11 cellular contexts compared by ENCODE assay signal in genomic region chr16:2963074-2963610, GRCh38. TPM values are rescaled to one million over a fixed set of nuclear protein-coding genes. Genes with fewer than 3 reads are reported as not detected.
DNase-seq lines count a peak whose midpoint lies in the region; ATAC-seq, FAIRE-seq and TF ChIP-seq lines count a peak whose summit lies in the region.
"Had no signal": no experiment of that assay in that cellular context is flagged by ENCODE, and none has a peak within 500 bp of the region (broad histone marks: within the 10 kb centered on the region; RNA-seq: fewer than 3 reads in every experiment).

No MANE protein-coding gene starts in this region.

- no peak overlapping the region for H3K23ac ChIP-seq in H1 (ENCODE audit: insufficient read length)

- no peak for TF ChIP-seq RAD21 in H1 (IDR thresholded peaks at IDR 0.05 in 1 of 2, conservative IDR thresholded peaks at IDR 0.05 in 1 of 2; ENCODE audit: low read depth in 2 of 2, low read length in 2 of 2)

- CTCF ChIA-PET in activated CD4-positive, alpha-beta T cell treated with anti-CD3 and anti-CD28 coated beads, Interleukin-2, amount 10 ng/mL, durations not matched to agents 7 days and 5 days (lab: Charles Lee), result interaction anchor here (1.4 to 1.7 kb wide), 4 partner anchors 10 to 95 kb away, joined by 3 to 7 read pairs (median 4); no protein-coding TSS in a partner anchor
- CTCF ChIA-PET in H1 (lab: Charles Lee; ENCODE audit: partially characterized antibody), result interaction anchor here (1.1 to 5.6 kb wide), 13 partner anchors 10 to 121 kb away, joined by 3 to 41 read pairs (median 5); partner anchors contain the start of gene PKMYT1

- H3K27ac Mint-ChIP-seq in activated CD4-positive, alpha-beta T cell treated with anti-CD3 and anti-CD28 coated beads, Interleukin-2, amount 10 ng/mL, durations not matched to agents 24 days and 14 days, result no peak overlapping the region
- no peak overlapping the region for H3K27ac Mint-ChIP-seq in activated CD4-positive, alpha-beta T cell treated with anti-CD3 and anti-CD28 coated beads, Interleukin-2, amount 10 ng/mL, durations not matched to agents 7 days and 5 days

- no peaks in the 10 kb centered on the region for H3K9me3 Mint-ChIP-seq in activated CD4-positive, alpha-beta T cell treated with anti-CD3 and anti-CD28 coated beads, Interleukin-2, amount 10 ng/mL, durations not matched to agents 24 days and 14 days
- H3K9me3 Mint-ChIP-seq in activated CD4-positive, alpha-beta T cell treated with anti-CD3 and anti-CD28 coated beads, Interleukin-2, amount 10 ng/mL, durations not matched to agents 7 days and 5 days, result no peaks in the 10 kb centered on the region

- peak overlapping the region; percentile 95 for H4K91ac ChIP-seq in H1 (replicated peaks; ENCODE audit: insufficient read length, low read length)

- H4K5ac ChIP-seq in H1 (ENCODE audit: insufficient read length, low read depth, low read length), result peak overlapping the region; percentile 85

- no peak overlapping the region for H2BK120ac ChIP-seq in H1 (replicated peaks; ENCODE audit: low read depth, low read length)

- H3K18ac ChIP-seq in H1 (ENCODE audit: extremely low read depth, low read length), result peak overlapping the region; percentile 99

- H3K4me2 ChIP-seq in H1 (ENCODE audit: insufficient read depth in 1 of 2, low read depth in 2 of 2, low read length in 2 of 2) (peak overlapping the region; percentile 64 to 86), skeletal muscle satellite cell (ENCODE audit: low read length) (peak overlapping the region; percentile 80)

- H2BK20ac ChIP-seq in H1 (ENCODE audit: low read length), result peak overlapping the region; percentile 72; the same call in 1 of the 2 replicates

- peak overlapping the region; percentile 25 for H3K56ac ChIP-seq in H1 (replicated peaks; ENCODE audit: insufficient read length, low read depth, low read length)

- POLR2A ChIA-PET in activated CD4-positive, alpha-beta T cell treated with anti-CD3 and anti-CD28 coated beads, Interleukin-2, amount 10 ng/mL, durations not matched to agents 7 days and 5 days (lab: Charles Lee), result no interaction called here
- POLR2A ChIA-PET in H1 (lab: Charles Lee; ENCODE audit: partially characterized antibody), result interaction anchor here (1.0 to 25.4 kb wide), 12 partner anchors 8 to 190 kb away, joined by 3 to 455 read pairs (median 4); partner anchors contain the start of genes CLDN6, HCFC1R1, PKMYT1 and THOC6

- H3K14ac ChIP-seq in H1 (ENCODE audit: insufficient read length), result no peak overlapping the region

- H2BK15ac ChIP-seq in H1 (ENCODE audit: low read length), result peak overlapping the region; percentile 72; the same call in 1 of the 2 replicates

- peak overlapping the region; percentile 84; the same call in 1 of the 2 replicates for H2BK12ac ChIP-seq in H1 (ENCODE audit: low read depth, low read length)

- H3K4me3 Mint-ChIP-seq in activated CD4-positive, alpha-beta T cell treated with anti-CD3 and anti-CD28 coated beads, Interleukin-2, amount 10 ng/mL, durations not matched to agents 24 days and 14 days, result peak overlapping the region; percentile 83
- H3K4me3 Mint-ChIP-seq in activated CD4-positive, alpha-beta T cell treated with anti-CD3 and anti-CD28 coated beads, Interleukin-2, amount 10 ng/mL, durations not matched to agents 7 days and 5 days, result no peak overlapping the region

- peak overlapping the region; percentile 80 for H3K4ac ChIP-seq in H1 (replicated peaks; ENCODE audit: insufficient read length, low read depth, low read length)

- no peak for TF ChIP-seq POLR2A in NB4 (IDR thresholded peaks at IDR 0.05; ENCODE audit: extremely low read depth, insufficient read length)
- no peak for TF ChIP-seq POLR2A in H1 (IDR thresholded peaks at IDR 0.05; ENCODE audit: control extremely low read depth in 1 of 2, low read depth in 2 of 2, low read length in 2 of 2)

- H4K8ac ChIP-seq in H1 (ENCODE audit: extremely low read depth, insufficient read depth, low read length), result 0 out of 2 replicates have a peak overlapping the region, but pooled peaks have one; percentile 80

- 0% methylated on average over 2 of the region's 32 CpGs; no CpG with 5 or more reads in 1 of the 2 experiments for WGBS in H1 (ENCODE audit: extremely low coverage in 1 of 2, insufficient coverage in 1 of 2, insufficient read length in 1 of 2, insufficient replicate concordance in 2 of 2, low coverage in 1 of 2, low lambda C conversion rate in 2 of 2, missing lambda C conversion rate in 1 of 2), 2 experiments

- FAIRE-seq in H1 (lab: Jason Lieb, UNC), result no peak

- H3K9me3 ChIP-seq in H1 (ENCODE audit: insufficient read depth in 2 of 2, low read depth in 1 of 2, low read length in 1 of 2) (no peaks in the 10 kb centered on the region), skeletal muscle satellite cell (replicated peaks; ENCODE audit: low read length) (no peaks in the 10 kb centered on the region)
- H3K9me3 ChIP-seq: body of pancreas had no signal

- H3K36me3 ChIP-seq in H1 (ENCODE audit: control insufficient read depth in 2 of 4, insufficient read depth in 4 of 4, low read length in 3 of 4), result no peaks in the 10 kb centered on the region
- H3K36me3 ChIP-seq in skeletal muscle satellite cell (ENCODE audit: insufficient read depth, low read length), result no peaks in the 10 kb centered on the region

- H3K27ac ChIP-seq in H1 (ENCODE audit: low read depth, low read length), result no peak overlapping the region
- H3K27ac ChIP-seq: body of pancreas had no signal

- peaks cover 10% of the 10 kb centered on the region for H3K4me1 Mint-ChIP-seq in activated CD4-positive, alpha-beta T cell treated with anti-CD3 and anti-CD28 coated beads, Interleukin-2, amount 10 ng/mL, durations not matched to agents 24 days and 14 days
- H3K4me1 Mint-ChIP-seq in activated CD4-positive, alpha-beta T cell treated with anti-CD3 and anti-CD28 coated beads, Interleukin-2, amount 10 ng/mL, durations not matched to agents 7 days and 5 days, result peaks cover 23% of the 10 kb centered on the region

- H3K27me3 Mint-ChIP-seq in activated CD4-positive, alpha-beta T cell treated with anti-CD3 and anti-CD28 coated beads, Interleukin-2, amount 10 ng/mL, durations not matched to agents 24 days and 14 days, result peaks cover 30% of the 10 kb centered on the region
- peaks cover 23% of the 10 kb centered on the region for H3K27me3 Mint-ChIP-seq in activated CD4-positive, alpha-beta T cell treated with anti-CD3 and anti-CD28 coated beads, Interleukin-2, amount 10 ng/mL, durations not matched to agents 7 days and 5 days

- H3K9ac ChIP-seq in H1 (replicated peaks in 1 of 4; ENCODE audit: extremely low read depth in 1 of 4, low read depth in 3 of 4, low read length in 3 of 4), result no peak overlapping the region
- no peak overlapping the region for H3K9ac ChIP-seq in skeletal muscle satellite cell (ENCODE audit: low read depth, low read length)

- peak; percentile 70 for DNase-seq in activated CD4-positive, alpha-beta T cell treated with anti-CD3 and anti-CD28 coated beads, Interleukin-2, amount 10 ng/mL, durations not matched to agents 24 days and 14 days
- no peak for DNase-seq in activated CD4-positive, alpha-beta T cell treated with anti-CD3 and anti-CD28 coated beads, Interleukin-2, amount 10 ng/mL, durations not matched to agents 7 days and 5 days
- DNase-seq in NB4 (ENCODE audit: low read depth) (peak; percentile 46), H1 (ENCODE audit: low read depth in 1 of 2, low spot score in 2 of 2) (no peak), COR-L47 (lab: John Stamatoyannopoulos, UW) (no peak), D341Med (ENCODE audit: low spot score) (no peak)

- no peak for TF ChIP-seq EP300 in H1 (IDR thresholded peaks at IDR 0.05; ENCODE audit: borderline replicate concordance in 1 of 2, low read depth in 2 of 2, low read length in 2 of 2)

- peaks cover 0 to 20% (median 12%) of the 10 kb centered on the region in 4 experiments; a peak in 5 of 7 replicates for H3K4me1 ChIP-seq in H1 (replicated peaks in 1 of 4; ENCODE audit: control insufficient read depth in 3 of 4, insufficient read depth in 4 of 4, low read length in 3 of 4)
- H3K4me1 ChIP-seq in skeletal muscle satellite cell (ENCODE audit: control insufficient read depth, insufficient read depth, low read length), result peaks cover 15% of the 10 kb centered on the region

- peaks cover 5 to 8% of the 10 kb centered on the region in 2 experiments for H4K20me1 ChIP-seq in H1 (replicated peaks in 1 of 2; ENCODE audit: control insufficient read depth in 1 of 2, insufficient read depth in 2 of 2, low read length in 2 of 2)

- H3K27me3 ChIP-seq in H1 (replicated peaks in 1 of 4; ENCODE audit: control insufficient read depth in 3 of 4, extremely low read depth in 1 of 4, insufficient read depth in 3 of 4, low read length in 3 of 4) (peaks cover 15 to 25% (median 20%) of the 10 kb centered on the region in 4 experiments; a peak in 6 of 7 replicates), skeletal muscle satellite cell (ENCODE audit: control insufficient read depth, insufficient read depth, low read length) (peaks cover 48% of the 10 kb centered on the region)

- peaks cover 1% of the 10 kb centered on the region for H3K36me3 Mint-ChIP-seq in activated CD4-positive, alpha-beta T cell treated with anti-CD3 and anti-CD28 coated beads, Interleukin-2, amount 10 ng/mL, durations not matched to agents 24 days and 14 days (ENCODE audit: low read depth)
- no peaks in the 10 kb centered on the region for H3K36me3 Mint-ChIP-seq in activated CD4-positive, alpha-beta T cell treated with anti-CD3 and anti-CD28 coated beads, Interleukin-2, amount 10 ng/mL, durations not matched to agents 7 days and 5 days (ENCODE audit: low read depth)

- H2AFZ ChIP-seq in H1 (ENCODE audit: low read length), result no peak overlapping the region

- no peak overlapping the region for H2AK5ac ChIP-seq in H1 (ENCODE audit: low read depth, low read length)

- H3K23me2 ChIP-seq in H1 (ENCODE audit: low read depth, low read length), result peaks cover 18% of the 10 kb centered on the region

- intact Hi-C loops in activated CD4-positive, alpha-beta T cell treated with anti-CD3 and anti-CD28 coated beads, Interleukin-2, amount 10 ng/mL, durations not matched to agents 24 days and 14 days (cut with micrococcal nuclease), result loop anchor here (5.0 kb wide), 2 partner anchors 51 to 81 kb away; partner anchors contain the start of genes FLYWCH1 and FLYWCH2

- H3K4me3 ChIP-seq in NB4 (ENCODE audit: low read depth, low read length), result no peak overlapping the region
- H3K4me3 ChIP-seq in H1 (ENCODE audit: extremely low read depth in 1 of 4, insufficient read depth in 2 of 4, low read depth in 3 of 4, low read length in 4 of 4), result peak overlapping the region; percentile 39 to 80 (median 59)
- H3K4me3 ChIP-seq in skeletal muscle satellite cell (ENCODE audit: low read length), result peak overlapping the region; percentile 58
- H3K4me3 ChIP-seq: body of pancreas had no signal

- TF ChIP-seq CTCF in NB4 (IDR thresholded peaks at IDR 0.05; ENCODE audit: low read depth, low read length) (no peak), H1 (IDR thresholded peaks at IDR 0.05; ENCODE audit: control extremely low read depth in 1 of 3, insufficient read depth in 1 of 3, low read depth in 1 of 3, low read length in 3 of 3) (no peak)

- no peak for ATAC-seq in GM18867 (IDR thresholded peaks at IDR 0.05; ENCODE audit: unreplicated experiment)
- ATAC-seq: body of pancreas had no signal

- H2BK5ac ChIP-seq in H1 (ENCODE audit: low read depth, low read length), result peak overlapping the region; percentile 91; the same call in 1 of the 2 replicates

- no peaks in the 10 kb centered on the region for H3K79me1 ChIP-seq in H1 (ENCODE audit: low read depth, low read length)

- no peaks in the 10 kb centered on the region for H3K79me2 ChIP-seq in H1 (ENCODE audit: control insufficient read depth in 1 of 2, insufficient read depth in 2 of 2, low read length in 2 of 2)

RNA-seq across cellular contexts. Expression of gene KREMEN2, which starts 0.9 kb away (rescaled TPM):
- total RNA-seq in activated CD4-positive, alpha-beta T cell treated with anti-CD3 and anti-CD28 coated beads, Interleukin-2, amount 10 ng/mL, durations not matched to agents 24 days and 14 days, result 0.17 and 0.28 TPM in 2 replicates
- under 1 TPM in 1 of 2 experiments, not detected in 1; 0.08 TPM for total RNA-seq in activated CD4-positive, alpha-beta T cell treated with anti-CD3 and anti-CD28 coated beads, Interleukin-2, amount 10 ng/mL, durations not matched to agents 7 days and 5 days
- 6.6 and 7.8 TPM in 2 replicates for total RNA-seq in H1 (2021; fragmentation: NEBNext Ultra II Directional; extraction: Animal tissue kit (Norgen Biotek cat#: 25700))
- polyA plus RNA-seq in H1 (2011; rRNA removed), result 7.0 and 10.4 TPM in 2 replicates
- 8.8 TPM for polyA plus RNA-seq in H1 (2011; cell fraction: cytosol; rRNA removed)
- polyA plus RNA-seq in H1 (2011; cell fraction: nucleus; rRNA removed), result 16.5 TPM
- polyA plus RNA-seq in H1 (2012, experiment 1 of 2), result 2.6 to 7.9 TPM (median 6.3 TPM) in 4 replicates
- 6.3 TPM for polyA plus RNA-seq in H1 (2012, experiment 2 of 2)
- polyA plus RNA-seq in H1 (2013, experiment 1 of 2), result 10.9 TPM
- 10.2 TPM for polyA plus RNA-seq in H1 (2013, experiment 2 of 2)
- polyA minus RNA-seq in H1 (2011; rRNA and poly(A)+ RNA removed), result 0.32 and 0.71 TPM in 2 replicates
- polyA minus RNA-seq in H1 (2011; cell fraction: cytosol; rRNA and poly(A)+ RNA removed), result 2.3 TPM
- polyA minus RNA-seq in H1 (2011; cell fraction: nucleus; rRNA and poly(A)+ RNA removed), result 3.9 TPM
- 1.3 TPM in 1 of 2 replicates, not detected in the other for total RNA-seq in skeletal muscle satellite cell (2012; rRNA removed)
- total RNA-seq: lung microvascular endothelial cell had no signal
- polyA plus RNA-seq: BJ had no signal

RNA-seq across cellular contexts. Expression of gene PAQR4, which starts 6.0 kb away (rescaled TPM):
- total RNA-seq in activated CD4-positive, alpha-beta T cell treated with anti-CD3 and anti-CD28 coated beads, Interleukin-2, amount 10 ng/mL, durations not matched to agents 24 days and 14 days, result 41.0 and 43.3 TPM in 2 replicates
- 10 to 100 TPM; 49.7 to 50.9 TPM for total RNA-seq in activated CD4-positive, alpha-beta T cell treated with anti-CD3 and anti-CD28 coated beads, Interleukin-2, amount 10 ng/mL, durations not matched to agents 7 days and 5 days
- total RNA-seq in H1 (2021; fragmentation: NEBNext Ultra II Directional; extraction: Animal tissue kit (Norgen Biotek cat#: 25700)), result 28.2 and 28.8 TPM in 2 replicates
- polyA plus RNA-seq in H1 (2011; rRNA removed), result 34.6 and 52.8 TPM in 2 replicates
- polyA plus RNA-seq in H1 (2011; cell fraction: cytosol; rRNA removed), result 28.3 TPM
- 78.3 TPM for polyA plus RNA-seq in H1 (2011; cell fraction: nucleus; rRNA removed)
- polyA plus RNA-seq in H1 (2012, experiment 1 of 2), result 20.3 to 25.4 TPM (median 23.6 TPM) in 4 replicates
- polyA plus RNA-seq in H1 (2012, experiment 2 of 2), result 28.0 TPM
- polyA plus RNA-seq in H1 (2013, experiment 1 of 2), result 32.2 TPM
- polyA plus RNA-seq in H1 (2013, experiment 2 of 2), result 33.2 TPM
- 17.1 and 17.9 TPM in 2 replicates for polyA minus RNA-seq in H1 (2011; rRNA and poly(A)+ RNA removed)
- 22.5 TPM for polyA minus RNA-seq in H1 (2011; cell fraction: cytosol; rRNA and poly(A)+ RNA removed)
- polyA minus RNA-seq in H1 (2011; cell fraction: nucleus; rRNA and poly(A)+ RNA removed), result 15.5 TPM
- 5.8 and 10.7 TPM in 2 replicates for total RNA-seq in skeletal muscle satellite cell (2012; rRNA removed)

RNA-seq across cellular contexts. Expression of gene PKMYT1, which starts 17.1 kb away (rescaled TPM):
- total RNA-seq in activated CD4-positive, alpha-beta T cell treated with anti-CD3 and anti-CD28 coated beads, Interleukin-2, amount 10 ng/mL, durations not matched to agents 24 days and 14 days, result 152 TPM in 2 replicates
- 100 to 1,000 TPM; 122 to 151 TPM for total RNA-seq in activated CD4-positive, alpha-beta T cell treated with anti-CD3 and anti-CD28 coated beads, Interleukin-2, amount 10 ng/mL, durations not matched to agents 7 days and 5 days
- 74.7 and 83.6 TPM in 2 replicates for total RNA-seq in H1 (2021; fragmentation: NEBNext Ultra II Directional; extraction: Animal tissue kit (Norgen Biotek cat#: 25700))
- polyA plus RNA-seq in H1 (2011; rRNA removed), result 85.2 and 180 TPM in 2 replicates
- polyA plus RNA-seq in H1 (2011; cell fraction: cytosol; rRNA removed), result 47.7 TPM
- 210 TPM for polyA plus RNA-seq in H1 (2011; cell fraction: nucleus; rRNA removed)
- 52.2 to 75.7 TPM (median 70.6 TPM) in 4 replicates for polyA plus RNA-seq in H1 (2012, experiment 1 of 2)
- 62.9 TPM for polyA plus RNA-seq in H1 (2012, experiment 2 of 2)
- polyA plus RNA-seq in H1 (2013, experiment 1 of 2), result 113 TPM
- polyA plus RNA-seq in H1 (2013, experiment 2 of 2), result 117 TPM
- 14.7 and 15.1 TPM in 2 replicates for polyA minus RNA-seq in H1 (2011; rRNA and poly(A)+ RNA removed)
- polyA minus RNA-seq in H1 (2011; cell fraction: cytosol; rRNA and poly(A)+ RNA removed), result 22.3 TPM
- polyA minus RNA-seq in H1 (2011; cell fraction: nucleus; rRNA and poly(A)+ RNA removed), result 61.8 TPM
- total RNA-seq in skeletal muscle satellite cell (2012; rRNA removed), result 17.0 and 19.9 TPM in 2 replicates

RNA-seq across cellular contexts. Expression of gene CLDN9, which starts 49.6 kb away (rescaled TPM):
- total RNA-seq in activated CD4-positive, alpha-beta T cell treated with anti-CD3 and anti-CD28 coated beads, Interleukin-2, amount 10 ng/mL, durations not matched to agents 24 days and 14 days, result not detected in 2 replicates
- not detected for total RNA-seq in activated CD4-positive, alpha-beta T cell treated with anti-CD3 and anti-CD28 coated beads, Interleukin-2, amount 10 ng/mL, durations not matched to agents 7 days and 5 days
- total RNA-seq in H1 (2021; fragmentation: NEBNext Ultra II Directional; extraction: Animal tissue kit (Norgen Biotek cat#: 25700)), result 0.60 and 0.77 TPM in 2 replicates
- polyA plus RNA-seq in H1 (2011; rRNA removed), result 0.89 and 2.2 TPM in 2 replicates
- 1.1 TPM for polyA plus RNA-seq in H1 (2011; cell fraction: cytosol; rRNA removed)
- 1.5 TPM for polyA plus RNA-seq in H1 (2011; cell fraction: nucleus; rRNA removed)
- polyA plus RNA-seq in H1 (2012, experiment 1 of 2), result 0.88 to 1.4 TPM (median 1.3 TPM) in 4 replicates
- 0.79 TPM for polyA plus RNA-seq in H1 (2012, experiment 2 of 2)
- polyA plus RNA-seq in H1 (2013, experiment 1 of 2), result 0.45 TPM
- 0.64 TPM for polyA plus RNA-seq in H1 (2013, experiment 2 of 2)
- polyA minus RNA-seq in H1 (2011; rRNA and poly(A)+ RNA removed), result 0.54 and 0.69 TPM in 2 replicates
- polyA minus RNA-seq in H1 (2011; cell fraction: cytosol; rRNA and poly(A)+ RNA removed), result 1.2 TPM
- polyA minus RNA-seq in H1 (2011; cell fraction: nucleus; rRNA and poly(A)+ RNA removed), result 2.4 TPM
- total RNA-seq in skeletal muscle satellite cell (2012; rRNA removed), result not detected in 2 replicates
- total RNA-seq: lung microvascular endothelial cell had no signal
- polyA plus RNA-seq: BJ had no signal

RNA-seq across cellular contexts. Expression of gene FLYWCH1, which starts 51.4 kb away (rescaled TPM):
- 63.9 and 64.5 TPM in 2 replicates for total RNA-seq in activated CD4-positive, alpha-beta T cell treated with anti-CD3 and anti-CD28 coated beads, Interleukin-2, amount 10 ng/mL, durations not matched to agents 24 days and 14 days
- total RNA-seq in activated CD4-positive, alpha-beta T cell treated with anti-CD3 and anti-CD28 coated beads, Interleukin-2, amount 10 ng/mL, durations not matched to agents 7 days and 5 days, result 10 to 100 TPM; 46.8 to 52.7 TPM
- 23.1 and 23.5 TPM in 2 replicates for total RNA-seq in H1 (2021; fragmentation: NEBNext Ultra II Directional; extraction: Animal tissue kit (Norgen Biotek cat#: 25700))
- polyA plus RNA-seq in H1 (2011; rRNA removed), result 12.4 and 22.2 TPM in 2 replicates
- 14.3 TPM for polyA plus RNA-seq in H1 (2011; cell fraction: cytosol; rRNA removed)
- polyA plus RNA-seq in H1 (2011; cell fraction: nucleus; rRNA removed), result 29.4 TPM
- polyA plus RNA-seq in H1 (2012, experiment 1 of 2), result 10.6 to 15.2 TPM (median 13.5 TPM) in 4 replicates
- 19.6 TPM for polyA plus RNA-seq in H1 (2012, experiment 2 of 2)
- polyA plus RNA-seq in H1 (2013, experiment 1 of 2), result 10.4 TPM
- polyA plus RNA-seq in H1 (2013, experiment 2 of 2), result 9.2 TPM
- 5.1 and 10.5 TPM in 2 replicates for polyA minus RNA-seq in H1 (2011; rRNA and poly(A)+ RNA removed)
- 9.8 TPM for polyA minus RNA-seq in H1 (2011; cell fraction: cytosol; rRNA and poly(A)+ RNA removed)
- polyA minus RNA-seq in H1 (2011; cell fraction: nucleus; rRNA and poly(A)+ RNA removed), result 15.7 TPM
- total RNA-seq in skeletal muscle satellite cell (2012; rRNA removed), result 30.8 and 40.1 TPM in 2 replicates

Comparison
In these comparisons a context has a peak if more than half of its experiments do, and no peak if none do; other contexts are left out.
1. DNase-seq: peak in activated CD4-positive, alpha-beta T cell treated with anti-CD3 and anti-CD28 coated beads, Interleukin-2, amount 10 ng/mL, durations not matched to agents 24 days and 14 days (single experiment) and NB4 (single experiment); none in activated CD4-positive, alpha-beta T cell treated with anti-CD3 and anti-CD28 coated beads, Interleukin-2, amount 10 ng/mL, durations not matched to agents 7 days and 5 days (single experiment), H1 (0 of 2), COR-L47 (single experiment) and D341Med (single experiment).